ENCODE assay signal across 8 cellular contexts in the genomic region with DNA sequence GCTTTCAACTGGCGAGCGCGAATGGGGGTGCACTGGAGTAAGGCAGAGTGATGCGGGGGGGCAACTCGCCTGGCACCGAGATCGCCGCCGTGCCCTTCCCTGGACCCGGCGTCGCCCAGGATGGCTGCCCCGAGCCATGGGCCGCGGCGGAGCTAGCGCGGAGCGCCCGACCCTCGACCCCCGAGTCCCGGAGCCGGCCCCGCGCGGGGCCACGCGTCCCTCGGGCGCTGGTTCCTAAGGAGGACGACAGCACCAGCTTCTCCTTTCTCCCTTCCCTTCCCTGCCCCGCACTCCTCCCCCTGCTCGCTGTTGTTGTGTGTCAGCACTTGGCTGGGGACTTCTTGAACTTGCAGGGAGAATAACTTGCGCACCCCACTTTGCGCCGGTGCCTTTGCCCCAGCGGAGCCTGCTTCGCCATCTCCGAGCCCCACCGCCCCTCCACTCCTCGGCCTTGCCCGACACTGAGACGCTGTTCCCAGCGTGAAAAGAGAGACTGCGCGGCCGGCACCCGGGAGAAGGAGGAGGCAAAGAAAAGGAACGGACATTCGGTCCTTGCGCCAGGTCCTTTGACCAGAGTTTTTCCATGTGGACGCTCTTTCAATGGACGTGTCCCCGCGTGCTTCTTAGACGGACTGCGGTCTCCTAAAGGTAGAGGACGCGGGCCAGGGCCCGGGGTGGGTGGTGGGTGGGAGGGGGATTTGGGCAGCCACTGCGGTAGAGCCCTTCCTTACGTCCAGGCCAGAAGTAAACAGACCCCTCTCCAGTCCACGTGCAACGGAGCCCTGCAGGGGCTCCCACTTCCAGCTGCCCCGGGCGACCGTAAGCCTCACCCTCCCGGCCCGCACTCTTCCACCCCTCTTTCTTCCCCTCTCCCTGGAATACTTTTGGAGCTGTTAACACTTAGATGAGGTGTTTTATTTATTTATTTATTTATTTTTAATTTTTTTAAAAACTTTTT. TPM values are rescaled to one million over a fixed set of nuclear protein-coding genes. Genes with fewer than 3 reads are reported as not detected.
DNase-seq lines count a peak whose midpoint lies in the region; ATAC-seq and TF ChIP-seq lines count a peak whose summit lies in the region.

No MANE protein-coding gene starts in this region.

- H3K4me1 Mint-ChIP-seq in mesothelial cell of epicardium, result peaks cover 23% of the 10 kb centered on the region
- peaks cover 0 to 4% of the 10 kb centered on the region in 2 donors for H3K4me1 Mint-ChIP-seq in effector memory CD8-positive, alpha-beta T cell (ENCODE audit: low read depth in 2 of 2)

- no peaks in the 10 kb centered on the region for H3K27me3 ChIP-seq in KMS-11 (ENCODE audit: insufficient read depth, low read depth)

- no peaks in the 10 kb centered on the region for H3K36me3 Mint-ChIP-seq in mesothelial cell of epicardium
- H3K36me3 Mint-ChIP-seq in effector memory CD8-positive, alpha-beta T cell (ENCODE audit: insufficient read depth), result no peaks in the 10 kb centered on the region

- ATAC-seq in effector memory CD8-positive, alpha-beta T cell (replicated peaks), result no peak

- H3K27ac ChIP-seq in KMS-11, result no peak overlapping the region

- no peaks in the 10 kb centered on the region for H3K9me3 Mint-ChIP-seq in mesothelial cell of epicardium
- H3K9me3 Mint-ChIP-seq in effector memory CD8-positive, alpha-beta T cell, result no peaks in the 10 kb centered on the region

- no peak overlapping the region for H3K27ac Mint-ChIP-seq in mesothelial cell of epicardium
- no peak overlapping the region for H3K27ac Mint-ChIP-seq in effector memory CD8-positive, alpha-beta T cell

- H2AFZ ChIP-seq in KMS-11 (ENCODE audit: low read depth), result peak overlapping the region; percentile 64; the same call in 1 of the 2 replicates

- no peak for DNase-seq in GM12865 (ENCODE audit: low read depth)
- peak; percentile 45 for DNase-seq in epithelial cell of esophagus (ENCODE audit: low read depth)
- peak; percentile 21 to 41 for DNase-seq in mesothelial cell of epicardium (ENCODE audit: low spot score in 2 of 2, unreplicated experiment in 2 of 2)
- DNase-seq in effector memory CD8-positive, alpha-beta T cell, result no peak
- DNase-seq in activated effector memory CD4-positive, alpha-beta T cell treated with Interleukin-2 at 50 U/mL for 16 hours, result no peak
- no peak for DNase-seq in putamen (ENCODE audit: low spot score)
- DNase-seq in NK-92 (lab: John Stamatoyannopoulos, UW; ENCODE audit: unreplicated experiment), result no peak

- peak overlapping the region; percentile 30; the same call in 1 of the 2 replicates for H3K4me3 ChIP-seq in GM12865 (ENCODE audit: low read depth, low read length)
- no peak overlapping the region for H3K4me3 ChIP-seq in KMS-11 (IDR thresholded peaks at IDR 0.05; ENCODE audit: insufficient read depth, low read depth, low read length)
- peak overlapping the region; percentile 77 for H3K4me3 ChIP-seq in epithelial cell of esophagus (ENCODE audit: low read length)

- peak overlapping the region; percentile 48 for H3K4me2 ChIP-seq in KMS-11

- H3K36me3 ChIP-seq in KMS-11 (ENCODE audit: insufficient read depth), result no peaks in the 10 kb centered on the region

- H3K27me3 Mint-ChIP-seq in mesothelial cell of epicardium (ENCODE audit: low read depth), result peaks cover 36% of the 10 kb centered on the region
- peaks cover 22 to 39% of the 10 kb centered on the region in 2 donors for H3K27me3 Mint-ChIP-seq in effector memory CD8-positive, alpha-beta T cell

- no peaks in the 10 kb centered on the region for H3K79me2 ChIP-seq in KMS-11 (ENCODE audit: insufficient read depth, low read depth)

- H3K4me1 ChIP-seq in KMS-11 (ENCODE audit: low read depth, poor library complexity, severe bottlenecking), result no peaks in the 10 kb centered on the region

- no peak for TF ChIP-seq CTCF in GM12865 (IDR thresholded peaks at IDR 0.05; ENCODE audit: insufficient read depth, low read depth, low read length, missing control alignments)
- TF ChIP-seq CTCF in KMS-11 (conservative IDR thresholded peaks at IDR 0.05; ENCODE audit: low read depth, low read length), result no peak
- TF ChIP-seq CTCF in epithelial cell of esophagus (IDR thresholded peaks at IDR 0.05; ENCODE audit: insufficient read depth, low read depth, low read length, missing control alignments), result no peak
- no peak for TF ChIP-seq CTCF in mesothelial cell of epicardium (IDR thresholded peaks at IDR 0.05; ENCODE audit: unreplicated experiment)

- H4K20me1 ChIP-seq in KMS-11 (ENCODE audit: insufficient read depth), result no peaks in the 10 kb centered on the region

- H3K9ac ChIP-seq in KMS-11, result peak overlapping the region; percentile 46; the same call in 1 of the 2 replicates

- H3K4me3 Mint-ChIP-seq in mesothelial cell of epicardium, result peak overlapping the region; percentile 71
- no peak overlapping the region for H3K4me3 Mint-ChIP-seq in effector memory CD8-positive, alpha-beta T cell

RNA-seq across cellular contexts. Expression of gene BMP2, which starts 1.0 kb away (rescaled TPM):
- total RNA-seq in mesothelial cell of epicardium, result 9.2 to 10.5 TPM (median 9.4 TPM) in 3 replicates

Comparison
In these comparisons a context has a peak if more than half of its experiments do, and no peak if none do; other contexts are left out.
1. DNase-seq: peak in epithelial cell of esophagus (single experiment) and mesothelial cell of epicardium (2 of 2); none in GM12865 (single experiment), effector memory CD8-positive, alpha-beta T cell (0 of 3), activated effector memory CD4-positive, alpha-beta T cell treated with Interleukin-2 at 50 U/mL for 16 hours (single experiment), putamen (single experiment) and NK-92 (single experiment).